ENCODE assay signal across 14 cellular contexts in genomic region chr15:31482122-31482922, GRCh38.
DNase-seq lines count a peak whose midpoint lies in the region; ATAC-seq and TF ChIP-seq lines count a peak whose summit lies in the region.
"Had no signal": no experiment of that assay in that cellular context is flagged by ENCODE, and none has a peak within 500 bp of the region (broad histone marks: within the 10 kb centered on the region; RNA-seq: fewer than 3 reads in every experiment).

No MANE protein-coding gene starts in this region.

- H3K4me1 Mint-ChIP-seq in T-helper 2 cell treated with Interferon-gamma antibody and Interleukin-4, amounts not matched to agents 5 μg/mL and 100 μg/mL, for 36 hours (ENCODE audit: low read depth) = peaks cover 51% of the 10 kb centered on the region
- peaks cover 6% of the 10 kb centered on the region for H3K4me1 Mint-ChIP-seq in WTC11
- peaks cover 44 to 50% of the 10 kb centered on the region in 2 donors for H3K4me1 Mint-ChIP-seq in effector memory CD8-positive, alpha-beta T cell (ENCODE audit: low read depth in 2 of 2)

- CTCF ChIA-PET in WTC11 (lab: Charles Lee) = interaction anchor here (0.6 to 2.9 kb wide), 11 partner anchors 42 to 495 kb away, joined by 3 to 15 read pairs (median 4); no protein-coding TSS in a partner anchor

- H3K27me3 ChIP-seq in spleen (replicated peaks in 1 of 7) = peaks cover 0 to 47% (median 9%) of the 10 kb centered on the region in 7 donors

- H3K9me3 ChIP-seq in spleen = no peaks in the 10 kb centered on the region

- no peaks in the 10 kb centered on the region for H3K27me3 Mint-ChIP-seq in T-helper 2 cell treated with Interferon-gamma antibody and Interleukin-4, amounts not matched to agents 5 μg/mL and 100 μg/mL, for 36 hours (ENCODE audit: low read depth)
- peaks cover 50% of the 10 kb centered on the region for H3K27me3 Mint-ChIP-seq in WTC11 (ENCODE audit: low read depth)
- no peaks in the 10 kb centered on the region for H3K27me3 Mint-ChIP-seq in effector memory CD8-positive, alpha-beta T cell

- no peak for DNase-seq in T-helper 2 cell treated with Interferon-gamma antibody and Interleukin-4, amounts not matched to agents 5 μg/mL and 100 μg/mL, for 36 hours (ENCODE audit: low spot score)
- no peak for DNase-seq in T-helper 2 cell
- no peak for DNase-seq in WTC11 (ENCODE audit: low spot score)
- no peak for DNase-seq in effector memory CD8-positive, alpha-beta T cell
- peak; percentile 74 for DNase-seq in spleen
- no peak for DNase-seq in inferior parietal cortex (ENCODE audit: extremely low spot score)
- no peak for DNase-seq in iPS-NIHi7 (ENCODE audit: extremely low spot score)
- DNase-seq: 8988T, Calu3, kidney glomerular epithelial cell, NCI-H2029 treated with DMSO at 0.1 percent for 48 hours, trophoblast cell had no signal

- TF ChIP-seq POLR2A in spleen (IDR thresholded peaks at IDR 0.05) = no peak

- peaks cover 0 to 30% (median 10%) of the 10 kb centered on the region in 6 donors for H3K4me1 ChIP-seq in spleen

- whole genome bisulfite sequencing in spleen, 5 donors = 96 to 97% (median 96%) methylated on average over 26 to 38 of the region's 38 CpGs

- H3K36me3 ChIP-seq in spleen = no peaks in the 10 kb centered on the region

- H3K4me3 Mint-ChIP-seq in T-helper 2 cell treated with Interferon-gamma antibody and Interleukin-4, amounts not matched to agents 5 μg/mL and 100 μg/mL, for 36 hours = peak overlapping the region; percentile 95
- H3K4me3 Mint-ChIP-seq in WTC11 = peak overlapping the region; percentile 67
- peak overlapping the region; percentile 86 to 91 for H3K4me3 Mint-ChIP-seq in effector memory CD8-positive, alpha-beta T cell

- H3K27ac Mint-ChIP-seq in T-helper 2 cell treated with Interferon-gamma antibody and Interleukin-4, amounts not matched to agents 5 μg/mL and 100 μg/mL, for 36 hours = peak overlapping the region; percentile 96
- H3K27ac Mint-ChIP-seq in WTC11 = no peak overlapping the region
- peak overlapping the region; percentile 90 to 95 for H3K27ac Mint-ChIP-seq in effector memory CD8-positive, alpha-beta T cell

- ATAC-seq in WTC11 (no peak), GM21529 (IDR thresholded peaks at IDR 0.05; ENCODE audit: unreplicated experiment) (no peak)
- no peak for ATAC-seq in effector memory CD8-positive, alpha-beta T cell (replicated peaks)

- H3K36me3 Mint-ChIP-seq in T-helper 2 cell treated with Interferon-gamma antibody and Interleukin-4, amounts not matched to agents 5 μg/mL and 100 μg/mL, for 36 hours (ENCODE audit: low read depth) = peaks cover 42% of the 10 kb centered on the region
- peaks cover 8% of the 10 kb centered on the region for H3K36me3 Mint-ChIP-seq in WTC11
- H3K36me3 Mint-ChIP-seq in effector memory CD8-positive, alpha-beta T cell (ENCODE audit: insufficient read depth) = peaks cover 23% of the 10 kb centered on the region

- H3K9me3 Mint-ChIP-seq in T-helper 2 cell treated with Interferon-gamma antibody and Interleukin-4, amounts not matched to agents 5 μg/mL and 100 μg/mL, for 36 hours = no peaks in the 10 kb centered on the region
- H3K9me3 Mint-ChIP-seq in WTC11 = peaks cover 8% of the 10 kb centered on the region
- H3K9me3 Mint-ChIP-seq in effector memory CD8-positive, alpha-beta T cell = peaks cover 0 to 1% of the 10 kb centered on the region in 2 donors

- POLR2A ChIA-PET in WTC11 (lab: Charles Lee) = no interaction called here

- H3K27ac ChIP-seq in spleen = no peak overlapping the region
- H3K27ac ChIP-seq: KMS-11 had no signal

- intact Hi-C loops in spleen (cut with DNase I; ENCODE audit: low total_unique reads) = no loop called here

- TF ChIP-seq CTCF in WTC11 (IDR thresholded peaks at IDR 0.05) (no peak), spleen (IDR thresholded peaks at IDR 0.05 in 8 of 11, conservative IDR thresholded peaks at IDR 0.05 in 3 of 11) (no peak)

- H3K4me3 ChIP-seq in spleen = peak overlapping the region in 6 of 8 donors; percentile 36 to 75 (median 41)

TF ChIP-seq in WTC11, 78 proteins besides CTCF, POLR2A, EP300 and RAD21:
- TF ChIP-seq SMAD3 (CRISPR knock-in tag; IDR thresholded peaks at IDR 0.05; ENCODE audit: borderline replicate concordance) = no peak
- no peak for TF ChIP-seq ARID4B (CRISPR knock-in tag; IDR thresholded peaks at IDR 0.05; ENCODE audit: borderline replicate concordance)
- TF ChIP-seq FOXP1 (CRISPR knock-in tag; IDR thresholded peaks at IDR 0.05; ENCODE audit: borderline replicate concordance) = no peak
- TF ChIP-seq, protein P1, sequence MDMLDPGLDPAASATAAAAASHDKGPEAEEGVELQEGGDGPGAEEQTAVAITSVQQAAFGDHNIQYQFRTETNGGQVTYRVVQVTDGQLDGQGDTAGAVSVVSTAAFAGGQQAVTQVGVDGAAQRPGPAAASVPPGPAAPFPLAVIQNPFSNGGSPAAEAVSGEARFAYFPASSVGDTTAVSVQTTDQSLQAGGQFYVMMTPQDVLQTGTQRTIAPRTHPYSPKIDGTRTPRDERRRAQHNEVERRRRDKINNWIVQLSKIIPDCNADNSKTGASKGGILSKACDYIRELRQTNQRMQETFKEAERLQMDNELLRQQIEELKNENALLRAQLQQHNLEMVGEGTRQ (CRISPR knock-in tag; IDR thresholded peaks at IDR 0.05) = no peak
- no peak for TF ChIP-seq SMAD4 (CRISPR knock-in tag; IDR thresholded peaks at IDR 0.05)
- TF ChIP-seq NFATC4 (CRISPR knock-in tag; IDR thresholded peaks at IDR 0.05) = no peak
- TF ChIP-seq GRHL2 (CRISPR knock-in tag; IDR thresholded peaks at IDR 0.05; ENCODE audit: insufficient replicate concordance, severe bottlenecking) = no peak
- no peak for TF ChIP-seq TEAD4 (CRISPR knock-in tag; IDR thresholded peaks at IDR 0.05)
- TF ChIP-seq EMX1 (CRISPR knock-in tag; IDR thresholded peaks at IDR 0.05) = no peak
- TF ChIP-seq ZNF263 (CRISPR knock-in tag; IDR thresholded peaks at IDR 0.05; ENCODE audit: low read depth) = no peak
- TF ChIP-seq RELA (CRISPR knock-in tag; IDR thresholded peaks at IDR 0.05; ENCODE audit: borderline replicate concordance) = no peak
- no peak for TF ChIP-seq MLX (CRISPR knock-in tag; IDR thresholded peaks at IDR 0.05)
TF ChIP-seq in WTC11: peak in this region for 0.
